Comparison of ENCODE assay signal across 27 cellular contexts in the genomic region with DNA sequence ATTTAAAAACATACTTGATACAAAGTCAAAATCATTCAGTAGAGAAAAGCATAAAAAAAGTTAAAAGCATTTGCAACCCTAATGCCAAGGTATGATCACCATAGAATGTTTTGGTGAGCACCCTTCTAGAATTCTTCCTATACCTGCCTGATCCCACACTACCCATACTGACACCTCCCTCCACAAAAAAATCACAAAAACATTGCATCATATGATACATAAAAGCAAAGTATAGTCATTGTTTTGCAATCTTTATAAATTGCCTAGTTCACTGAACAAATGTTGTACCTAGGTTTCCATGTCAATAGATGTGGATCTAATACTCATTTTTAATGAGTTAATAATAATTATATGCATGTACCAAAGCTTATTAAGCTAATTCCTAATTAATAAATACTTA. TPM values are rescaled to one million over a fixed set of nuclear protein-coding genes. Genes with fewer than 3 reads are reported as not detected.
"Had no signal": no experiment of that assay in that cellular context is flagged by ENCODE, and none has a peak within 500 bp of the region (broad histone marks: within the 10 kb centered on the region; RNA-seq: fewer than 3 reads in every experiment).

No MANE protein-coding gene starts in this region.

- H3K9ac ChIP-seq: neural progenitor cell, parathyroid adenoma had no signal

- H3K36me3 ChIP-seq: neural progenitor cell, suprapubic skin, tibial artery, transverse colon, upper lobe of left lung, vagina had no signal

- H3K79me2 ChIP-seq: parathyroid adenoma had no signal

- H3K27ac ChIP-seq: neural progenitor cell, parathyroid adenoma, psoas muscle, skin epidermis, suprapubic skin, testis, tibial artery, transverse colon, upper lobe of left lung, vagina had no signal

- H3K4me3 ChIP-seq: neural progenitor cell, psoas muscle, skin epidermis, suprapubic skin, testis, tibial artery, transverse colon, upper lobe of left lung, vagina had no signal

- ATAC-seq: naive thymus-derived CD4-positive, alpha-beta T cell; natural killer cell; psoas muscle; right cardiac atrium; sciatic nerve; stimulated activated memory B cell treated with anti-CD40 and anti-IgM and Interleukin-4, amounts not matched to agents 10 μg/mL and 1 μg/mL and 100 μg/mL, for 72 hours; stimulated activated naive CD8-positive, alpha-beta T cell treated with anti-CD3 and anti-CD28 coated beads, Interleukin-15, amount 100 ng/mL, for 72 hours; stimulated activated naive CD8-positive, alpha-beta T cell treated with anti-CD3 and anti-CD28 coated beads, Interleukin-15, Interleukin-2, amounts not matched to agents 100 U/mL and 50 U/mL, for 24 hours had no signal

- FAIRE-seq: urothelium cell line had no signal

- H3K9me3 ChIP-seq: psoas muscle, suprapubic skin, testis, tibial artery, transverse colon, upper lobe of left lung, vagina had no signal

- H3K27me3 ChIP-seq: neural progenitor cell, testis, tibial artery, transverse colon, upper lobe of left lung, vagina had no signal

- DNase-seq: naive thymus-derived CD4-positive, alpha-beta T cell; natural killer cell; occipital lobe; posterior cingulate gyrus; psoas muscle; right cardiac atrium; stimulated activated CD4-positive, alpha-beta T cell treated with anti-CD3 and anti-CD28 coated beads, Interleukin-1b, Interleukin-23, amount 100 ng/mL, for 48 hours; stimulated activated CD4-positive, alpha-beta T cell treated with anti-CD3 and anti-CD28 coated beads, Interleukin-4, amount 100 ng/mL, for 1 hour; stimulated activated CD4-positive, alpha-beta T cell treated with anti-CD3 and anti-CD28 coated beads, Interleukin-4, amount 100 ng/mL, for 4 hours; stimulated activated CD8-positive, alpha-beta memory T cell treated with anti-CD3 and anti-CD28 coated beads, Interleukin-4, amount 100 ng/mL, for 48 hours; stimulated activated naive CD4-positive, alpha-beta T cell; stimulated activated naive CD8-positive, alpha-beta T cell treated with anti-CD3 and anti-CD28 coated beads, Interleukin-15, amount 100 ng/mL, for 72 hours; stimulated activated naive CD8-positive, alpha-beta T cell treated with anti-CD3 and anti-CD28 coated beads, Interleukin-15, Interleukin-2, amounts not matched to agents 100 U/mL and 50 U/mL, for 24 hours; substantia nigra; testis; tibial artery; transverse colon; upper lobe of left lung had no signal

- H2AFZ ChIP-seq: neural progenitor cell, parathyroid adenoma had no signal

- H3K4me2 ChIP-seq: neural progenitor cell had no signal

- H3K4me1 ChIP-seq: neural progenitor cell, parathyroid adenoma, psoas muscle, suprapubic skin, testis, tibial artery, transverse colon, upper lobe of left lung, vagina had no signal

RNA-seq across cellular contexts. Expression of a gene that starts 54.1 kb away (rescaled TPM):
- total RNA-seq: osteocyte, right cardiac atrium, sciatic nerve, transverse colon, upper lobe of left lung, vagina had no signal
- polyA plus RNA-seq: naive thymus-derived CD4-positive, alpha-beta T cell; psoas muscle; right cardiac atrium had no signal
